17 cellular contexts compared by ENCODE assay signal in the genomic region with DNA sequence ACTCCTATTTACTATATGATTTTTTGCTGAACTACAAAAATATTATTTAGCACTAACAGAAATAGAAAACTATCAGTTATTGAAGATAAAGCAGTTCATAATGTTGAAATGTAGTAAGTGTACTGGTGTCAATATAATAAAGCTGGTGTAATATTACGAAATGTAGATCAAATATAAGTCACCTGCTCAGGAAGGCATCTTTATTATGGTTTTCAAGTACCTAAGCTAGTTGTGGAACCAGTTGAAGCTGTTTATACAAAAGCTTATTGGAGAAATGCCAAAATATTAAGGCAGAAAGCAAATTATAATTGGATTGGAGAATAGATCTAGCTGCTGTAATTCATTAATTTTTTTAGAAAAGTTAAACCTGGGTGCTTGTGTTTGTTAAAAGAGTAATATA. TPM values are rescaled to one million over a fixed set of nuclear protein-coding genes. Genes with fewer than 3 reads are reported as not detected.
A peak's percentile ranks its signal among the peaks of the same experiment; 100 is the strongest.
DNase-seq lines count a peak whose midpoint lies in the region; ATAC-seq, FAIRE-seq and TF ChIP-seq lines count a peak whose summit lies in the region.
"Had no signal": no experiment of that assay in that cellular context is flagged by ENCODE, and none has a peak within 500 bp of the region (broad histone marks: within the 10 kb centered on the region; RNA-seq: fewer than 3 reads in every experiment).

No MANE protein-coding gene starts in this region.

- no peak overlapping the region for H3K9ac ChIP-seq in kidney (ENCODE audit: low read length in 2 of 2)

- no peak overlapping the region for H3K4me3 ChIP-seq in kidney (ENCODE audit: low read length in 2 of 2)
- H3K4me3 ChIP-seq: heart left ventricle, K562, SJCRH30, skin epidermis had no signal

- no peak for FAIRE-seq in kidney (lab: Jason Lieb, UNC)
- no peak for FAIRE-seq in GM12892 (lab: Jason Lieb, UNC)
- FAIRE-seq: K562 had no signal

- DNase-seq in DMS79 (lab: John Stamatoyannopoulos, UW), result peak; percentile 91
- DNase-seq in NCI-H1436 (lab: John Stamatoyannopoulos, UW), result peak; percentile 73
- DNase-seq in NCI-H510A treated with DMSO at 0.1 percent for 48 hours (lab: John Stamatoyannopoulos, UW), result peak; percentile 93
- peak; percentile 29 for DNase-seq in left kidney (ENCODE audit: low read depth, low spot score)
- DNase-seq in kidney, result no peak
- DNase-seq in GM12892 (ENCODE audit: insufficient read length), result no peak
- DNase-seq: activated naive CD8-positive, alpha-beta T cell treated with anti-CD3 and anti-CD28 coated beads, Interleukin-2, amount 50 U/mL, for 24 hours; H9; heart left ventricle; nephron progenitor cell; SJCRH30; stimulated activated CD4-positive, alpha-beta T cell treated with anti-CD3 and anti-CD28 coated beads, Interleukin-4, amount 100 ng/mL, for 1 hour had no signal

- TF ChIP-seq POLR2A in GM12892 (IDR thresholded peaks at IDR 0.05; ENCODE audit: low read depth, low read length), result no peak

- no peak for ATAC-seq in HG03378 (IDR thresholded peaks at IDR 0.05; ENCODE audit: unreplicated experiment)
- ATAC-seq: activated naive CD8-positive, alpha-beta T cell treated with anti-CD3 and anti-CD28 coated beads, Interleukin-2, amount 50 U/mL, for 24 hours; heart left ventricle; K562 had no signal

- intact Hi-C loops in kidney (cut with DNase I), result no loop called here

- H3K27ac ChIP-seq in kidney (ENCODE audit: low read depth in 2 of 2, low read length in 2 of 2), result no peak overlapping the region
- H3K27ac ChIP-seq: heart left ventricle, SJCRH30, skin epidermis had no signal

- H3K4me1 ChIP-seq in kidney (ENCODE audit: control insufficient read depth in 1 of 2, insufficient read depth in 1 of 2, low read depth in 1 of 2, low read length in 2 of 2), result no peaks in the 10 kb centered on the region
- H3K4me1 ChIP-seq: SJCRH30 had no signal

- H3K36me3 ChIP-seq in kidney (ENCODE audit: control insufficient read depth in 1 of 2, insufficient read depth in 2 of 2, low read length in 2 of 2), result no peaks in the 10 kb centered on the region
- H3K36me3 ChIP-seq: heart left ventricle, SJCRH30 had no signal

- H3K9me3 ChIP-seq in kidney (ENCODE audit: control insufficient read depth in 1 of 2, low read length in 2 of 2), result no peaks in the 10 kb centered on the region
- H3K9me3 ChIP-seq: heart left ventricle, SJCRH30 had no signal

- no peak for TF ChIP-seq CTCF in kidney (IDR thresholded peaks at IDR 0.05; ENCODE audit: borderline replicate concordance, extremely low read depth, insufficient read depth)

RNA-seq across cellular contexts. Expression of gene MARK1, which starts 6.2 kb away (rescaled TPM):
- 5.3 TPM for total RNA-seq in kidney
- polyA plus RNA-seq in kidney (ENCODE audit: insufficient read depth, low read depth, low replicate concordance), result 2.6 TPM
- polyA plus RNA-seq in GM12892 (2012; ENCODE audit: missing spikeins), result 0.98 TPM
- total RNA-seq: activated T-helper 2 cell treated with anti-CD3 and anti-CD28 coated beads, Interferon-gamma antibody, Interleukin-2, Interleukin-4, amounts not matched to agents 10 μg/mL and 5 μg/mL and 100 μg/mL, durations not matched to agents 14 hours and 24 hours and 36 hours; K562; T-helper 2 cell treated with Interferon-gamma antibody and Interleukin-4, amounts not matched to agents 100 ng/mL and 5 ng/mL, for 36 hours had no signal
- polyA plus RNA-seq: K562 had no signal

Comparison
In these comparisons a context has a peak if more than half of its experiments do, and no peak if none do; other contexts are left out.
1. DNase-seq: peak in DMS79 (single experiment), NCI-H1436 (single experiment), NCI-H510A treated with DMSO at 0.1 percent for 48 hours (single experiment) and left kidney (single experiment); none in kidney (single experiment) and GM12892 (single experiment).